Comparison of ENCODE assay signal across 8 cellular contexts in the genomic region with DNA sequence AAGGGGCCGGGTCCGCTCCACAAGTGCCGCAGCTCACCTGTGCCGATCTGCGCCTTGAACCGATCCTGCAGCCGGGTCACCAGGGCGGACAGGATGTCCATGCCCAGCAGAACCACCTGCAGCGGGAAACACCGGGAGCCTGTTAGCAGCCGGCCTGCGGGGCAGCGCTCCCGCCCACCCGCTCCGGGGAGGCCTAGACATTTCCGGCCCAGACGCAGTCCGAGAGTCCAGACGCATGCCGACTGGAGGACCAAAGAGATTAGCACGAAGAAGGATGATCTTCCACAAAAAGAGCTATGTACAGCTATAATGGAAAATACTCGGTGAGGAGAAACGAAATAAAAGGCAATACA. TPM values are rescaled to one million over a fixed set of nuclear protein-coding genes. Genes with fewer than 3 reads are reported as not detected.
DNase-seq lines count a peak whose midpoint lies in the region; ATAC-seq, FAIRE-seq and TF ChIP-seq lines count a peak whose summit lies in the region.

No MANE protein-coding gene starts in this region.

- peak overlapping the region; percentile 58 for H3K4me3 ChIP-seq in lower leg skin (ENCODE audit: low read depth, poor library complexity, severe bottlenecking)
- peak overlapping the region; percentile 77 to 87 for H3K4me3 ChIP-seq in stomach smooth muscle (ENCODE audit: low read length in 2 of 2)

- peak overlapping the region; percentile 64 to 89 for H3K9ac ChIP-seq in stomach smooth muscle (ENCODE audit: low read length in 2 of 2)

- intact Hi-C loops in lower leg skin (cut with DNase I; ENCODE audit: low total_unique reads), result loop anchor here (10.0 kb wide), 1 partner anchor 195 kb away; no protein-coding TSS in a partner anchor

- peak; percentile 40 for FAIRE-seq in GM19239 (lab: Jason Lieb, UNC)

- WGBS in lower leg skin, 2 donors, result 0 to 1% methylated on average over 22 to 24 of the region's 24 CpGs

- peaks cover 2 to 7% of the 10 kb centered on the region in 2 donors for H3K36me3 ChIP-seq in stomach smooth muscle (ENCODE audit: control insufficient read depth in 2 of 2, insufficient read depth in 2 of 2, low read length in 2 of 2)

- peak; percentile 42 for ATAC-seq in HG03196 (IDR thresholded peaks at IDR 0.05; ENCODE audit: unreplicated experiment)

- H3K27ac ChIP-seq in cingulate gyrus (ENCODE audit: low read depth, low read length) (peak overlapping the region; percentile 100), stomach smooth muscle (ENCODE audit: low read length) (peak overlapping the region; percentile 99)

- no peaks in the 10 kb centered on the region for H3K27me3 ChIP-seq in stomach smooth muscle (ENCODE audit: control insufficient read depth in 1 of 2, insufficient read depth in 2 of 2, low read length in 2 of 2)

- TF ChIP-seq CTCF in lower leg skin (IDR thresholded peaks at IDR 0.05), result no peak

- peaks cover 26% of the 10 kb centered on the region for H3K4me1 ChIP-seq in stomach smooth muscle (ENCODE audit: control insufficient read depth, insufficient read depth, low read length)

- peak; percentile 79 for DNase-seq in D341Med (ENCODE audit: low spot score)
- DNase-seq in GM19239 (ENCODE audit: insufficient read length, low spot score), result peak; percentile 46
- peak; percentile 77 for DNase-seq in RPMI7951 (ENCODE audit: low read depth)
- peak; percentile 49 to 91 for DNase-seq in lower leg skin (ENCODE audit: low spot score in 2 of 2)
- DNase-seq in NOMO-1 treated with dmso at 0.1 percent for 144 hours (lab: John Stamatoyannopoulos, UW; ENCODE audit: unreplicated experiment), result no peak

- no peak for TF ChIP-seq POLR2A in lower leg skin (IDR thresholded peaks at IDR 0.05)

- H3K9me3 ChIP-seq in stomach smooth muscle (ENCODE audit: control insufficient read depth in 2 of 2, low read length in 2 of 2), result no peaks in the 10 kb centered on the region

RNA-seq across cellular contexts. Expression of gene RNU4ATAC, which starts 0.5 kb away (rescaled TPM):
- not detected in 2 replicates for total RNA-seq in RPMI7951 (2014; rRNA removed; shearing (Covaris generic))
- under 1 TPM in 1 of 4 donors, not detected in 3; under 0.01 TPM for total RNA-seq in lower leg skin
